ENCODE assay signal across 8 cellular contexts in the genomic region with DNA sequence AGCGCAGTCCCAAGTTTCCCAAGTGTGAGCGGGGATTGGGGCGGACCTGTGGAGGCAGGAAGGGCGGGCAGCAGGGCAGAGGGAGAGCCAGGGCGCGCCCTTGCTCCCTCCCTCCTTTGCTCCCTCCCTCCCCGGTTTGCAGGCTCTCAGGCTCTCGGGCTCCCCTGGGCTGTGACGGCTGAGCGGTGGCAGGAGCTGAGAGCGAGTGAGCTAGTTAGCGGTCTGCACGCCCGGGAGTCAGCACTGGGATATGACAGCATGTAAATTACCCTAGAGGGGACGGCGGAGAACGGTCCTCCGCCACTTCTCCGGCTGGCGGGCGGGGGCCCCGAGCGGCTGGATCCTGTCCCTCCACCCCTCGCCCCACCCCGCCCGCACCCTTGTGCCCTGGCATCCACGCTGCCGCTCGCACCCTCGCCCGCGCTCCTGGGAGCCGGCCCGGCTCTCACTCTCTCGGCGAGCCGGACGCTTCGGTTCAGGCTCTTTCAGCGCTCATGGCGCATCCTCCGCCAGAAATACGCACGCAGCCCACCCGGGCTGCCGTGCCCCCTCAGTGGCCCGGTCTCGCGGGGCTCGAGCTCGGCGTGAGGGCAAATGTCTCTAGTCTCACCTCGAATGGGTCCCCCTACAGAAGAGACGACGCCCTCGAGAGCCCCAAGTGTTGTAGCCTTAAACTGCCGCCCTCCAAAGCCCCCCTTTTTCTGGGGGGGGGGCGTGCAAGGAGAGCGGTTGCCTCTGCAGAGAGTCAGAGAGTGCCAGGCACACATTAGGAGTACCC. TPM values are rescaled to one million over a fixed set of nuclear protein-coding genes. Genes with fewer than 3 reads are reported as not detected.
DNase-seq lines count a peak whose midpoint lies in the region; ATAC-seq and TF ChIP-seq lines count a peak whose summit lies in the region.

Gene TSC22D3 (minus strand): TSS at position 54 of the 778 bp plus-strand sequence. CDS start 368 bp downstream, outside the sequence.

- H3K36me3 ChIP-seq in PC-9 (ENCODE audit: low read depth) (no peaks in the 10 kb centered on the region), esophagus muscularis mucosa (peaks cover 0 to 3% (median 0%) of the 10 kb centered on the region in 4 donors), muscle layer of colon (ENCODE audit: insufficient read depth, low read length) (no peaks in the 10 kb centered on the region)

- H3K9me3 ChIP-seq in PC-9 (ENCODE audit: insufficient read depth, low read depth) = no peaks in the 10 kb centered on the region
- no peaks in the 10 kb centered on the region for H3K9me3 ChIP-seq in esophagus muscularis mucosa
- no peaks in the 10 kb centered on the region for H3K9me3 ChIP-seq in muscle layer of colon (ENCODE audit: low read length)

- H3K27me3 ChIP-seq in PC-9 (ENCODE audit: insufficient read depth, low read depth) = no peaks in the 10 kb centered on the region
- H3K27me3 ChIP-seq in esophagus muscularis mucosa = peaks cover 0 to 4% (median 0%) of the 10 kb centered on the region in 4 donors
- H3K27me3 ChIP-seq in muscle layer of colon (ENCODE audit: control insufficient read depth in 1 of 2, insufficient read depth in 2 of 2, low read length in 2 of 2) = peaks cover 0 to 33% of the 10 kb centered on the region in 2 donors

- H3K4me1 ChIP-seq in PC-9 (replicated peaks; ENCODE audit: insufficient read depth) (peaks cover 37% of the 10 kb centered on the region), esophagus muscularis mucosa (peaks cover 4 to 50% (median 41%) of the 10 kb centered on the region in 4 donors), muscle layer of colon (ENCODE audit: insufficient read depth, low read length) (no peaks in the 10 kb centered on the region)

- peak; percentile 45 for TF ChIP-seq POLR2A in esophagus muscularis mucosa (IDR thresholded peaks at IDR 0.05; ENCODE audit: low read depth)

- in situ Hi-C loops in Caki2 (cut with HindIII; ENCODE audit: low pct_unique_long_range_greater_than_20kb, low sequenced_read_pairs) = no loop called here

- no peaks in the 10 kb centered on the region for H3K9me2 ChIP-seq in PC-9 (ENCODE audit: insufficient read depth)

- BruUV-seq in PC-9 (replicated peaks; lab: Mats Ljungman, UMichigan) = no TSS peak

- intact Hi-C loops in PC-9 (cut with micrococcal nuclease; ENCODE audit: unreplicated experiment) (loop anchor here (1.0 to 5.0 kb wide), 5 partner anchors 43 to 884 kb away; no protein-coding TSS in a partner anchor), esophagus muscularis mucosa (cut with DNase I) (loop anchor here (2.0 to 10.0 kb wide), 2 partner anchors 57 to 1291 kb away; no protein-coding TSS in a partner anchor)

- TF ChIP-seq CTCF in PC-9 (conservative IDR thresholded peaks at IDR 0.05) (no peak; the same call in 1 of the 2 replicates), esophagus muscularis mucosa (IDR thresholded peaks at IDR 0.05) (peak in 2 of 3 experiments; percentile 19 to 20)

- H3K4me3 ChIP-seq in PC-9 = peak within 1 kb of the TSS; percentile 82
- peak within 1 kb of the TSS; percentile 62 to 76 (median 66) for H3K4me3 ChIP-seq in esophagus muscularis mucosa
- H3K4me3 ChIP-seq in muscle layer of colon (ENCODE audit: low read depth in 1 of 2, low read length in 2 of 2) = peak within 1 kb of the TSS; percentile 44 to 58

- DNase-seq in Caki2 (ENCODE audit: low read depth) (peak; percentile 82), HUDEP-2 (lab: John Stamatoyannopoulos, UW; ENCODE audit: unreplicated experiment in 76 of 76) (peak in 74 of 76 experiments; percentile 6 to 82 (median 66)), PC-9 (peak; percentile 88 to 89), esophagus muscularis mucosa (ENCODE audit: extremely low spot score) (peak; percentile 92)
- DNase-seq in activated T-cell treated with anti-CD3 and anti-CD28 coated beads, Interleukin-2, amount 50 U/mL, for 72 hours = peak; percentile 54 to 64

- H3K27ac Mint-ChIP-seq in activated T-cell treated with anti-CD3 and anti-CD28 coated beads, Interleukin-2, amount 50 U/mL, for 72 hours = peak within 1 kb of the TSS; percentile 62
- peak within 1 kb of the TSS; percentile 81 for H3K27ac Mint-ChIP-seq in stimulated activated naive CD8-positive, alpha-beta T cell treated with anti-CD3 and anti-CD28 coated beads, Interleukin-15, Interleukin-2, amounts not matched to agents 100 ng/mL and 50 ng/mL, for 24 hours

- H3K27me3 Mint-ChIP-seq in activated T-cell treated with anti-CD3 and anti-CD28 coated beads, Interleukin-2, amount 50 U/mL, for 72 hours (ENCODE audit: low read depth) = peaks cover 39% of the 10 kb centered on the region
- H3K27me3 Mint-ChIP-seq in stimulated activated naive CD8-positive, alpha-beta T cell treated with anti-CD3 and anti-CD28 coated beads, Interleukin-15, Interleukin-2, amounts not matched to agents 100 ng/mL and 50 ng/mL, for 24 hours = no peaks in the 10 kb centered on the region

- TF ChIP-seq EP300 in esophagus muscularis mucosa (IDR thresholded peaks at IDR 0.05) = no peak

- peak within 1 kb of the TSS; percentile 44 for H3K9ac ChIP-seq in muscle layer of colon (ENCODE audit: low read length)

- peak; percentile 84 for ATAC-seq in GM21447 (IDR thresholded peaks at IDR 0.05; ENCODE audit: unreplicated experiment)
- peak; percentile 83 to 86 for ATAC-seq in activated T-cell treated with anti-CD3 and anti-CD28 coated beads, Interleukin-2, amount 50 U/mL, for 72 hours (replicated peaks in 1 of 2)

- no peaks in the 10 kb centered on the region for H3K9me3 Mint-ChIP-seq in activated T-cell treated with anti-CD3 and anti-CD28 coated beads, Interleukin-2, amount 50 U/mL, for 72 hours
- no peaks in the 10 kb centered on the region for H3K9me3 Mint-ChIP-seq in stimulated activated naive CD8-positive, alpha-beta T cell treated with anti-CD3 and anti-CD28 coated beads, Interleukin-15, Interleukin-2, amounts not matched to agents 100 ng/mL and 50 ng/mL, for 24 hours

- 32% methylated on average over 52 of the region's 59 CpGs for WGBS in esophagus muscularis mucosa

- CTCF ChIA-PET in PC-9 (lab: Charles Lee) = interaction anchor here (0.6 to 3.0 kb wide), 17 partner anchors 28 to 573 kb away, joined by 3 to 33 read pairs (median 5); partner anchors contain the start of gene PRPS1

- no peaks in the 10 kb centered on the region for H3K36me3 Mint-ChIP-seq in activated T-cell treated with anti-CD3 and anti-CD28 coated beads, Interleukin-2, amount 50 U/mL, for 72 hours (ENCODE audit: insufficient read depth in 2 of 2)
- no peaks in the 10 kb centered on the region for H3K36me3 Mint-ChIP-seq in stimulated activated naive CD8-positive, alpha-beta T cell treated with anti-CD3 and anti-CD28 coated beads, Interleukin-15, Interleukin-2, amounts not matched to agents 100 ng/mL and 50 ng/mL, for 24 hours (ENCODE audit: low read depth)

- H3K4me3 Mint-ChIP-seq in activated T-cell treated with anti-CD3 and anti-CD28 coated beads, Interleukin-2, amount 50 U/mL, for 72 hours = peak within 1 kb of the TSS; percentile 90
- peak within 1 kb of the TSS; percentile 82 for H3K4me3 Mint-ChIP-seq in stimulated activated naive CD8-positive, alpha-beta T cell treated with anti-CD3 and anti-CD28 coated beads, Interleukin-15, Interleukin-2, amounts not matched to agents 100 ng/mL and 50 ng/mL, for 24 hours

- H3K79me2 ChIP-seq in PC-9 (ENCODE audit: low read depth) = no peaks in the 10 kb centered on the region

- H2AFZ ChIP-seq in PC-9 = peak within 1 kb of the TSS; percentile 76

- H3K27ac ChIP-seq in PC-9 (no peak within 1 kb of the TSS), esophagus muscularis mucosa (replicated peaks in 1 of 4) (peak within 1 kb of the TSS; percentile 84 to 92 (median 88)), muscle layer of colon (ENCODE audit: low read depth, low read length) (peak within 1 kb of the TSS; percentile 47)

- H3K4me2 ChIP-seq in PC-9 = peak within 1 kb of the TSS; percentile 83

- H3K4me1 Mint-ChIP-seq in activated T-cell treated with anti-CD3 and anti-CD28 coated beads, Interleukin-2, amount 50 U/mL, for 72 hours (ENCODE audit: low read depth) = peaks cover 19% of the 10 kb centered on the region
- peaks cover 9% of the 10 kb centered on the region for H3K4me1 Mint-ChIP-seq in stimulated activated naive CD8-positive, alpha-beta T cell treated with anti-CD3 and anti-CD28 coated beads, Interleukin-15, Interleukin-2, amounts not matched to agents 100 ng/mL and 50 ng/mL, for 24 hours (ENCODE audit: low read depth)

- POLR2A ChIA-PET in PC-9 (lab: Charles Lee; ENCODE audit: unreplicated experiment) = interaction anchor here (0.6 to 0.7 kb wide), 2 partner anchors 44 to 50 kb away, joined by 3 to 8 read pairs; no protein-coding TSS in a partner anchor

- H4K20me1 ChIP-seq in PC-9 (ENCODE audit: insufficient read depth) = no peaks in the 10 kb centered on the region

- H3F3A ChIP-seq in PC-9 (ENCODE audit: insufficient read depth, low read depth) = 0 out of 2 replicates have a peak, but pooled peaks cover 5% of the 10 kb centered on the region

RNA-seq across cellular contexts. Expression of gene TSC22D3, which starts in this region (rescaled TPM):
- 37.9 and 57.9 TPM in 2 replicates for total RNA-seq in Caki2 (2014; rRNA removed; shearing (Covaris generic); ENCODE audit: low replicate concordance)
- total RNA-seq in PC-9 (2021) (43.5 and 43.9 TPM in 2 replicates), esophagus muscularis mucosa (1,000 to 10,000 TPM in 2 of 4 donors, 100 to 1,000 TPM in 2; 389 to 1,047 (median 786) TPM)
- total RNA-seq in activated T-cell treated with anti-CD3 and anti-CD28 coated beads, Interleukin-2, amount 50 U/mL, for 72 hours = 10 to 100 TPM; 79.1 to 88.1 TPM
